In genomic region chrX:70453024-70453618, GRCh38 we compare ENCODE assay signal across 1 cellular context.
TF ChIP-seq lines count a peak whose summit lies in the region.

No MANE protein-coding gene starts in this region.

TF ChIP-seq in H1, 55 proteins besides CTCF, POLR2A, EP300 and RAD21:
- TF ChIP-seq ZNF274 (IDR thresholded peaks at IDR 0.05; ENCODE audit: borderline replicate concordance, extremely low read depth, low read length) (no peak), EZH2 (IDR thresholded peaks at IDR 0.05; ENCODE audit: low read depth, low read length, severe bottlenecking) (no peak), SIX5 (IDR thresholded peaks at IDR 0.05; ENCODE audit: low read depth, low read length) (no peak), CHD7 (IDR thresholded peaks at IDR 0.05; ENCODE audit: insufficient replicate concordance, low read length) (no peak), POLR2AphosphoS5 (IDR thresholded peaks at IDR 0.05; ENCODE audit: low read depth, low read length) (no peak), NRF1 (IDR thresholded peaks at IDR 0.05; ENCODE audit: low read depth, low read length) (no peak), EGR1 (IDR thresholded peaks at IDR 0.05; ENCODE audit: borderline replicate concordance, low read depth, low read length) (no peak), GTF2F1 (IDR thresholded peaks at IDR 0.05; ENCODE audit: borderline replicate concordance, low read depth, low read length) (no peak), KDM1A (IDR thresholded peaks at IDR 0.05; ENCODE audit: borderline replicate concordance, low read length) (no peak), RFX5 (IDR thresholded peaks at IDR 0.05; ENCODE audit: borderline replicate concordance, low read depth, low read length) (no peak), CREB1 (IDR thresholded peaks at IDR 0.05) (no peak), GABPA (IDR thresholded peaks at IDR 0.05; ENCODE audit: borderline replicate concordance, insufficient read depth, low read length) (no peak), MAX (IDR thresholded peaks at IDR 0.05) (no peak), TEAD4 (IDR thresholded peaks at IDR 0.05; ENCODE audit: low read depth, low read length) (no peak), HDAC2 (IDR thresholded peaks at IDR 0.05; ENCODE audit: borderline replicate concordance in 1 of 2, low read depth in 2 of 2, low read length in 2 of 2) (no peak), SRF (IDR thresholded peaks at IDR 0.05; ENCODE audit: low read depth, low read length) (no peak), SP2 (IDR thresholded peaks at IDR 0.05; ENCODE audit: low read length) (no peak), HDAC6 (IDR thresholded peaks at IDR 0.05; ENCODE audit: low read depth, low read length) (no peak), SAP30 (IDR thresholded peaks at IDR 0.05; ENCODE audit: insufficient read depth, insufficient replicate concordance, low read length) (no peak), TBP (IDR thresholded peaks at IDR 0.05; ENCODE audit: low read depth, low read length) (no peak)
